2 cellular contexts compared by ENCODE assay signal in the genomic region with DNA sequence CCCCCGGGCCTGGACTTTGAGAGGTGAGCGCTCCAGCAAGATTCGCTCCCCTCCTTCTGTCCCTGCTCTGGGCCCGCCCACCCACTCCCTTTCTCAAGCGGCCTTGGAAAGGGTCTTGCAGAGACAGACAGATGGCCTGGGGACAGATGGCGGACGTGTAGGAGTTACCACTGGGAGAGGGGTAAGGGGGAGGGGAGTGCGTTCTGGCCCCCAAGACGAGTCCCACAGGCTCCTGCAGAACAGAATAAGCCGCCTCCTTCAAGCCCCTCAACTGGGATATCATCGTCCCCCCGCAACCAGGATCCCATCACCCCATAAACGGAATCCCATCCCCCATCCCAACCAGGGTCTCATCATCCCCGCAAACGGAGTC.
TF ChIP-seq lines count a peak whose summit lies in the region.

No MANE protein-coding gene starts in this region.

TF ChIP-seq in HepG2, 621 proteins besides CTCF, POLR2A, EP300 and RAD21:
- peak; percentile 29; the same call in 1 of the 2 replicates for TF ChIP-seq ESRRA (CRISPR knock-in tag; IDR thresholded peaks at IDR 0.05; ENCODE audit: low read depth)
- TF ChIP-seq ZNF713 (CRISPR knock-in tag; IDR thresholded peaks at IDR 0.05): no peak
- no peak for TF ChIP-seq EED (CRISPR knock-in tag; IDR thresholded peaks at IDR 0.05)
- 0 out of 2 replicates have a peak, but pooled peaks have one; percentile 31 for TF ChIP-seq ZNF564 (CRISPR knock-in tag; IDR thresholded peaks at IDR 0.05)
- no peak for TF ChIP-seq HMG20B (CRISPR knock-in tag; conservative IDR thresholded peaks at IDR 0.05)
- TF ChIP-seq ZNF205 (CRISPR knock-in tag; IDR thresholded peaks at IDR 0.05): no peak
- TF ChIP-seq, protein P1, sequence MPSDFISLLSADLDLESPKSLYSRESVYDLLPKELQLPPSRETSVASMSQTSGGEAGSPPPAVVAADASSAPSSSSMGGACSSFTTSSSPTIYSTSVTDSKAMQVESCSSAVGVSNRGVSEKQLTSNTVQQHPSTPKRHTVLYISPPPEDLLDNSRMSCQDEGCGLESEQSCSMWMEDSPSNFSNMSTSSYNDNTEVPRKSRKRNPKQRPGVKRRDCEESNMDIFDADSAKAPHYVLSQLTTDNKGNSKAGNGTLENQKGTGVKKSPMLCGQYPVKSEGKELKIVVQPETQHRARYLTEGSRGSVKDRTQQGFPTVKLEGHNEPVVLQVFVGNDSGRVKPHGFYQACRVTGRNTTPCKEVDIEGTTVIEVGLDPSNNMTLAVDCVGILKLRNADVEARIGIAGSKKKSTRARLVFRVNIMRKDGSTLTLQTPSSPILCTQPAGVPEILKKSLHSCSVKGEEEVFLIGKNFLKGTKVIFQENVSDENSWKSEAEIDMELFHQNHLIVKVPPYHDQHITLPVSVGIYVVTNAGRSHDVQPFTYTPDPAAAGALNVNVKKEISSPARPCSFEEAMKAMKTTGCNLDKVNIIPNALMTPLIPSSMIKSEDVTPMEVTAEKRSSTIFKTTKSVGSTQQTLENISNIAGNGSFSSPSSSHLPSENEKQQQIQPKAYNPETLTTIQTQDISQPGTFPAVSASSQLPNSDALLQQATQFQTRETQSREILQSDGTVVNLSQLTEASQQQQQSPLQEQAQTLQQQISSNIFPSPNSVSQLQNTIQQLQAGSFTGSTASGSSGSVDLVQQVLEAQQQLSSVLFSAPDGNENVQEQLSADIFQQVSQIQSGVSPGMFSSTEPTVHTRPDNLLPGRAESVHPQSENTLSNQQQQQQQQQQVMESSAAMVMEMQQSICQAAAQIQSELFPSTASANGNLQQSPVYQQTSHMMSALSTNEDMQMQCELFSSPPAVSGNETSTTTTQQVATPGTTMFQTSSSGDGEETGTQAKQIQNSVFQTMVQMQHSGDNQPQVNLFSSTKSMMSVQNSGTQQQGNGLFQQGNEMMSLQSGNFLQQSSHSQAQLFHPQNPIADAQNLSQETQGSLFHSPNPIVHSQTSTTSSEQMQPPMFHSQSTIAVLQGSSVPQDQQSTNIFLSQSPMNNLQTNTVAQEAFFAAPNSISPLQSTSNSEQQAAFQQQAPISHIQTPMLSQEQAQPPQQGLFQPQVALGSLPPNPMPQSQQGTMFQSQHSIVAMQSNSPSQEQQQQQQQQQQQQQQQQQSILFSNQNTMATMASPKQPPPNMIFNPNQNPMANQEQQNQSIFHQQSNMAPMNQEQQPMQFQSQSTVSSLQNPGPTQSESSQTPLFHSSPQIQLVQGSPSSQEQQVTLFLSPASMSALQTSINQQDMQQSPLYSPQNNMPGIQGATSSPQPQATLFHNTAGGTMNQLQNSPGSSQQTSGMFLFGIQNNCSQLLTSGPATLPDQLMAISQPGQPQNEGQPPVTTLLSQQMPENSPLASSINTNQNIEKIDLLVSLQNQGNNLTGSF (CRISPR knock-in tag; IDR thresholded peaks at IDR 0.05): no peak
- 0 out of 2 replicates have a peak, but pooled peaks have one; percentile 11 for TF ChIP-seq NR2C2 (CRISPR knock-in tag; IDR thresholded peaks at IDR 0.05; ENCODE audit: borderline replicate concordance)
- TF ChIP-seq HNRNPUL1 (IDR thresholded peaks at IDR 0.05; ENCODE audit: low read depth, low read length): no peak
- TF ChIP-seq ZGPAT (CRISPR knock-in tag; IDR thresholded peaks at IDR 0.05): no peak
- TF ChIP-seq ZNF790 (CRISPR knock-in tag; IDR thresholded peaks at IDR 0.05; ENCODE audit: borderline replicate concordance): no peak
- peak; percentile 64; the same call in 1 of the 2 replicates for TF ChIP-seq MTA1 (CRISPR knock-in tag; IDR thresholded peaks at IDR 0.05; ENCODE audit: borderline replicate concordance)
- 0 out of 2 replicates have a peak, but pooled peaks have one; percentile 23 for TF ChIP-seq PAXIP1 (CRISPR knock-in tag; conservative IDR thresholded peaks at IDR 0.05)
- TF ChIP-seq NCOA2 (CRISPR knock-in tag; IDR thresholded peaks at IDR 0.05): 0 out of 2 replicates have a peak, but pooled peaks have one; percentile 5

TF ChIP-seq in HEK293T, 16 proteins besides CTCF, POLR2A, EP300 and RAD21:
- no peak for TF ChIP-seq FOXA1 (IDR thresholded peaks at IDR 0.05)
- no peak for TF ChIP-seq L3MBTL2 (conservative IDR thresholded peaks at IDR 0.05)
- TF ChIP-seq HDGF (IDR thresholded peaks at IDR 0.05; ENCODE audit: borderline replicate concordance): no peak
- TF ChIP-seq SUZ12 (IDR thresholded peaks at IDR 0.05): no peak
- no peak for TF ChIP-seq SP1 (IDR thresholded peaks at IDR 0.05)
- no peak for TF ChIP-seq BHLHE40 (IDR thresholded peaks at IDR 0.05; ENCODE audit: borderline replicate concordance)
- TF ChIP-seq LEF1 (IDR thresholded peaks at IDR 0.05; ENCODE audit: borderline replicate concordance): no peak
- TF ChIP-seq CTBP1 (IDR thresholded peaks at IDR 0.05; ENCODE audit: borderline replicate concordance): no peak
- no peak for TF ChIP-seq FOXM1 (IDR thresholded peaks at IDR 0.05; ENCODE audit: borderline replicate concordance)
- no peak for TF ChIP-seq NFRKB (IDR thresholded peaks at IDR 0.05)
- TF ChIP-seq ELF4 (IDR thresholded peaks at IDR 0.05): no peak
- no peak for TF ChIP-seq FOXK2 (IDR thresholded peaks at IDR 0.05)
